12 cellular contexts compared by ENCODE assay signal in genomic region chr6:41568585-41569384, GRCh38. TPM values are rescaled to one million over a fixed set of nuclear protein-coding genes. Genes with fewer than 3 reads are reported as not detected.
DNase-seq lines count a peak whose midpoint lies in the region; ATAC-seq and TF ChIP-seq lines count a peak whose summit lies in the region.
"Had no signal": no experiment of that assay in that cellular context is flagged by ENCODE, and none has a peak within 500 bp of the region (broad histone marks: within the 10 kb centered on the region; RNA-seq: fewer than 3 reads in every experiment).

No MANE protein-coding gene starts in this region.

- no peaks in the 10 kb centered on the region for H3K9me3 ChIP-seq in lower lobe of right lung
- H3K9me3 ChIP-seq in upper lobe of left lung, result no peaks in the 10 kb centered on the region

- no peak for TF ChIP-seq EP300 in upper lobe of left lung (IDR thresholded peaks at IDR 0.05)

- 67 to 71% methylated on average over 13 of the region's 13 CpGs for WGBS in upper lobe of left lung, 2 donors

- TF ChIP-seq CTCF in coronary artery (IDR thresholded peaks at IDR 0.05) (no peak), lower lobe of right lung (IDR thresholded peaks at IDR 0.05) (no peak), upper lobe of left lung (IDR thresholded peaks at IDR 0.05) (no peak)

- intact Hi-C loops in lower lobe of right lung (cut with DNase I), result no loop called here

- TF ChIP-seq POLR2A in upper lobe of left lung (IDR thresholded peaks at IDR 0.05), result no peak

- H3K36me3 ChIP-seq in lower lobe of right lung, result peaks cover 57% of the 10 kb centered on the region
- peaks cover 6 to 24% (median 24%) of the 10 kb centered on the region in 4 donors for H3K36me3 ChIP-seq in upper lobe of left lung

- no peak overlapping the region for H3K4me3 ChIP-seq in coronary artery
- no peak overlapping the region for H3K4me3 ChIP-seq in lower lobe of right lung
- H3K4me3 ChIP-seq in upper lobe of left lung, result no peak overlapping the region

- peak; percentile 24 for DNase-seq in DMS 273 (lab: John Stamatoyannopoulos, UW; ENCODE audit: unreplicated experiment)
- no peak for DNase-seq in DMS 273 treated with DMSO at 0.1 percent for 48 hours (lab: John Stamatoyannopoulos, UW)
- no peak for DNase-seq in coronary artery (ENCODE audit: low spot score)
- peak; percentile 82 for DNase-seq in lower lobe of right lung
- DNase-seq in upper lobe of left lung, result peak in 1 of 2 donors; percentile 90
- no peak for DNase-seq in activated CD4-positive, alpha-beta T cell treated with anti-CD3 and anti-CD28 coated beads, Interleukin-2, amount 50 U/mL, for 4 hours
- DNase-seq in AG08395 (ENCODE audit: low spot score), result no peak
- DNase-seq in LoVo (ENCODE audit: low spot score), result no peak
- DNase-seq: amygdala, GF-D8, mesendoderm had no signal

- ATAC-seq in lower lobe of right lung, result peak; percentile 87 to 96
- ATAC-seq in upper lobe of left lung (ENCODE audit: low FRiP score in 2 of 2), result peak; percentile 44 to 80

- H3K27me3 ChIP-seq in lower lobe of right lung (ENCODE audit: low read depth) (no peaks in the 10 kb centered on the region), upper lobe of left lung (no peaks in the 10 kb centered on the region)

- H3K4me1 ChIP-seq in lower lobe of right lung (peaks cover 17% of the 10 kb centered on the region), upper lobe of left lung (peaks cover 0 to 30% (median 19%) of the 10 kb centered on the region in 4 donors)

- peak overlapping the region; percentile 31 to 72 for H3K27ac ChIP-seq in coronary artery
- peak overlapping the region; percentile 64 for H3K27ac ChIP-seq in lower lobe of right lung
- H3K27ac ChIP-seq in upper lobe of left lung, result peak overlapping the region; percentile 13 to 74 (median 56)
- H3K27ac ChIP-seq: 22Rv1 had no signal

RNA-seq across cellular contexts. Expression of gene FOXP4, which starts 22.6 kb away (rescaled TPM):
- total RNA-seq in lower lobe of right lung, result 30.0 TPM
- 10 to 100 TPM; 21.0 to 52.2 (median 27.7) TPM for total RNA-seq in upper lobe of left lung

Comparison
In these comparisons a context has a peak if more than half of its experiments do, and no peak if none do; other contexts are left out.
1. DNase-seq: peak in DMS 273 (single experiment) and lower lobe of right lung (single experiment); none in DMS 273 treated with DMSO at 0.1 percent for 48 hours (single experiment), coronary artery (single experiment), activated CD4-positive, alpha-beta T cell treated with anti-CD3 and anti-CD28 coated beads, Interleukin-2, amount 50 U/mL, for 4 hours (0 of 2), AG08395 (single experiment) and LoVo (single experiment).
2. Peak in every context shown above with its lines, with median percentiles within 50 percentile points of each other: H3K27ac ChIP-seq.